ENCODE assay signal across 8 cellular contexts in genomic region chr6:138403801-138404665, GRCh38. TPM values are rescaled to one million over a fixed set of nuclear protein-coding genes. Genes with fewer than 3 reads are reported as not detected.
DNase-seq lines count a peak whose midpoint lies in the region; ATAC-seq and TF ChIP-seq lines count a peak whose summit lies in the region.

A gene with protein sequence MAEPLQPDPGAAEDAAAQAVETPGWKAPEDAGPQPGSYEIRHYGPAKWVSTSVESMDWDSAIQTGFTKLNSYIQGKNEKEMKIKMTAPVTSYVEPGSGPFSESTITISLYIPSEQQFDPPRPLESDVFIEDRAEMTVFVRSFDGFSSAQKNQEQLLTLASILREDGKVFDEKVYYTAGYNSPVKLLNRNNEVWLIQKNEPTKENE (plus strand): TSS chr6:138404223. CDS start chr6:138404496, 273 bp downstream.

- peak; percentile 45; the same call in 1 of the 2 replicates for TF ChIP-seq RAD21 in Ishikawa (IDR thresholded peaks at IDR 0.05; ENCODE audit: low read depth)

- no peaks in the 10 kb centered on the region for H3K9me3 ChIP-seq in mucosa of rectum (ENCODE audit: control insufficient read depth in 2 of 2, low read length in 2 of 2)

- H3K27me3 ChIP-seq in mucosa of rectum (ENCODE audit: control insufficient read depth in 2 of 2, insufficient read depth in 2 of 2, low read length in 2 of 2): no peaks in the 10 kb centered on the region

- peak; percentile 89 for ATAC-seq in GM21529 (IDR thresholded peaks at IDR 0.05; ENCODE audit: unreplicated experiment)

- peaks cover 14 to 16% of the 10 kb centered on the region in 2 donors for H3K4me1 ChIP-seq in mucosa of rectum (ENCODE audit: control insufficient read depth in 2 of 2, insufficient read depth in 2 of 2, low read length in 2 of 2)

- peak; percentile 68; the same call in 1 of the 2 replicates for TF ChIP-seq EP300 in Ishikawa (IDR thresholded peaks at IDR 0.05; ENCODE audit: borderline replicate concordance)

- H3K36me3 ChIP-seq in mucosa of rectum (ENCODE audit: control insufficient read depth in 2 of 2, insufficient read depth in 2 of 2, low read length in 2 of 2): peaks cover 22 to 29% of the 10 kb centered on the region in 2 donors

- H3K9ac ChIP-seq in mucosa of rectum (ENCODE audit: low read depth in 1 of 2, low read length in 2 of 2): peak within 1 kb of the TSS; percentile 96 to 97

- peak within 1 kb of the TSS; percentile 90 to 93 for H3K27ac ChIP-seq in mucosa of rectum (ENCODE audit: low read depth in 2 of 2, low read length in 2 of 2)

- peak; percentile 37 for TF ChIP-seq CTCF in epithelial cell of proximal tubule (conservative IDR thresholded peaks at IDR 0.05; ENCODE audit: low read depth, low read length)

- peak within 1 kb of the TSS; percentile 96 for H3K4me3 ChIP-seq in epithelial cell of proximal tubule (ENCODE audit: low read depth, low read length)
- peak within 1 kb of the TSS; percentile 83 to 86 for H3K4me3 ChIP-seq in mucosa of rectum (ENCODE audit: low read length in 2 of 2)

- DNase-seq in DMS 273 (lab: John Stamatoyannopoulos, UW; ENCODE audit: unreplicated experiment) (peak; percentile 97), OCI-M1 (lab: John Stamatoyannopoulos, UW) (peak; percentile 98), activated T-cell treated with anti-CD3 and anti-CD28 coated beads for 4 hours (peak; percentile 92), epithelial cell of proximal tubule (ENCODE audit: low read depth) (no peak)
- DNase-seq in stimulated activated CD8-positive, alpha-beta memory T cell treated with anti-CD3 and anti-CD28 coated beads, Interleukin-4, amount 100 ng/mL, for 4 hours (ENCODE audit: low read depth in 2 of 2, low spot score in 1 of 2): peak; percentile 70 to 84

TF ChIP-seq in Ishikawa, 13 proteins besides CTCF, POLR2A, EP300 and RAD21:
- TF ChIP-seq TCF12 (IDR thresholded peaks at IDR 0.05; ENCODE audit: low read depth) (peak; percentile 89), FOXM1 (IDR thresholded peaks at IDR 0.05; ENCODE audit: borderline replicate concordance, low read depth) (peak; percentile 53; the same call in 1 of the 2 replicates), CREB1 (IDR thresholded peaks at IDR 0.05; ENCODE audit: low read depth) (0 out of 2 replicates have a peak, but pooled peaks have one; percentile 12), YY1 (IDR thresholded peaks at IDR 0.05; ENCODE audit: low read depth) (peak; percentile 28; the same call in 1 of the 2 replicates), TEAD4 (IDR thresholded peaks at IDR 0.05) (peak; percentile 48; the same call in 1 of the 2 replicates), NFIC (IDR thresholded peaks at IDR 0.05) (peak; percentile 31), EGR1 (IDR thresholded peaks at IDR 0.05) (peak; percentile 80), TAF1 (IDR thresholded peaks at IDR 0.05; ENCODE audit: low read depth) (peak; percentile 59; the same call in 1 of the 2 replicates), CEBPB (IDR thresholded peaks at IDR 0.05) (peak; percentile 14; the same call in 1 of the 2 replicates), ZBTB7A (IDR thresholded peaks at IDR 0.05; ENCODE audit: low read depth) (peak; percentile 49; the same call in 1 of the 2 replicates)
- TF ChIP-seq, protein P1, sequence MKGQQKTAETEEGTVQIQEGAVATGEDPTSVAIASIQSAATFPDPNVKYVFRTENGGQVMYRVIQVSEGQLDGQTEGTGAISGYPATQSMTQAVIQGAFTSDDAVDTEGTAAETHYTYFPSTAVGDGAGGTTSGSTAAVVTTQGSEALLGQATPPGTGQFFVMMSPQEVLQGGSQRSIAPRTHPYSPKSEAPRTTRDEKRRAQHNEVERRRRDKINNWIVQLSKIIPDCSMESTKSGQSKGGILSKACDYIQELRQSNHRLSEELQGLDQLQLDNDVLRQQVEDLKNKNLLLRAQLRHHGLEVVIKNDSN (IDR thresholded peaks at IDR 0.05): 0 out of 2 replicates have a peak, but pooled peaks have one; percentile 26
- TF ChIP-seq, protein P2, sequence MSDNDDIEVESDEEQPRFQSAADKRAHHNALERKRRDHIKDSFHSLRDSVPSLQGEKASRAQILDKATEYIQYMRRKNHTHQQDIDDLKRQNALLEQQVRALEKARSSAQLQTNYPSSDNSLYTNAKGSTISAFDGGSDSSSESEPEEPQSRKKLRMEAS (IDR thresholded peaks at IDR 0.05): peak; percentile 81
- TF ChIP-seq, protein P3, sequence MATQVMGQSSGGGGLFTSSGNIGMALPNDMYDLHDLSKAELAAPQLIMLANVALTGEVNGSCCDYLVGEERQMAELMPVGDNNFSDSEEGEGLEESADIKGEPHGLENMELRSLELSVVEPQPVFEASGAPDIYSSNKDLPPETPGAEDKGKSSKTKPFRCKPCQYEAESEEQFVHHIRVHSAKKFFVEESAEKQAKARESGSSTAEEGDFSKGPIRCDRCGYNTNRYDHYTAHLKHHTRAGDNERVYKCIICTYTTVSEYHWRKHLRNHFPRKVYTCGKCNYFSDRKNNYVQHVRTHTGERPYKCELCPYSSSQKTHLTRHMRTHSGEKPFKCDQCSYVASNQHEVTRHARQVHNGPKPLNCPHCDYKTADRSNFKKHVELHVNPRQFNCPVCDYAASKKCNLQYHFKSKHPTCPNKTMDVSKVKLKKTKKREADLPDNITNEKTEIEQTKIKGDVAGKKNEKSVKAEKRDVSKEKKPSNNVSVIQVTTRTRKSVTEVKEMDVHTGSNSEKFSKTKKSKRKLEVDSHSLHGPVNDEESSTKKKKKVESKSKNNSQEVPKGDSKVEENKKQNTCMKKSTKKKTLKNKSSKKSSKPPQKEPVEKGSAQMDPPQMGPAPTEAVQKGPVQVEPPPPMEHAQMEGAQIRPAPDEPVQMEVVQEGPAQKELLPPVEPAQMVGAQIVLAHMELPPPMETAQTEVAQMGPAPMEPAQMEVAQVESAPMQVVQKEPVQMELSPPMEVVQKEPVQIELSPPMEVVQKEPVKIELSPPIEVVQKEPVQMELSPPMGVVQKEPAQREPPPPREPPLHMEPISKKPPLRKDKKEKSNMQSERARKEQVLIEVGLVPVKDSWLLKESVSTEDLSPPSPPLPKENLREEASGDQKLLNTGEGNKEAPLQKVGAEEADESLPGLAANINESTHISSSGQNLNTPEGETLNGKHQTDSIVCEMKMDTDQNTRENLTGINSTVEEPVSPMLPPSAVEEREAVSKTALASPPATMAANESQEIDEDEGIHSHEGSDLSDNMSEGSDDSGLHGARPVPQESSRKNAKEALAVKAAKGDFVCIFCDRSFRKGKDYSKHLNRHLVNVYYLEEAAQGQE (IDR thresholded peaks at IDR 0.05; ENCODE audit: low read depth): no peak

RNA-seq across cellular contexts. Expression of the gene that starts here (rescaled TPM):
- 83.9 and 102 TPM in 2 replicates for total RNA-seq in epithelial cell of proximal tubule
